Comparison of ENCODE assay signal across 11 cellular contexts in genomic region chr10:78313636-78314035, GRCh38.
"Had no signal": no experiment of that assay in that cellular context is flagged by ENCODE, and none has a peak within 500 bp of the region (broad histone marks: within the 10 kb centered on the region; RNA-seq: fewer than 3 reads in every experiment).

No MANE protein-coding gene starts in this region.

- H3K36me3 ChIP-seq: tibial nerve had no signal

- H3K4me3 Mint-ChIP-seq: activated CD4-positive, alpha-beta memory T cell treated with anti-CD3 and anti-CD28 coated beads, Interleukin-2, amount 10 ng/mL, durations not matched to agents 7 days and 5 days; activated CD4-positive, alpha-beta T cell treated with anti-CD3 and anti-CD28 coated beads for 36 hours; activated naive CD8-positive, alpha-beta T cell treated with anti-CD3 and anti-CD28 coated beads, Interleukin-2, amount 10 ng/mL, durations not matched to agents 7 days and 5 days; brain; stimulated activated naive B cell treated with anti-CD40 and anti-IgM and Interleukin-4, amounts not matched to agents 10 μg/mL and 1 μg/mL and 100 μg/mL, for 72 hours had no signal

- H3K36me3 Mint-ChIP-seq: activated naive CD8-positive, alpha-beta T cell treated with anti-CD3 and anti-CD28 coated beads, Interleukin-2, amount 10 ng/mL, durations not matched to agents 7 days and 5 days; brain; stimulated activated naive B cell treated with anti-CD40 and anti-IgM and Interleukin-4, amounts not matched to agents 10 μg/mL and 1 μg/mL and 100 μg/mL, for 72 hours had no signal

- DNase-seq: activated CD4-positive, alpha-beta memory T cell treated with anti-CD3 and anti-CD28 coated beads, Interleukin-2, amount 10 ng/mL, durations not matched to agents 7 days and 5 days; activated CD4-positive, alpha-beta T cell treated with anti-CD3 and anti-CD28 coated beads for 36 hours; activated naive CD4-positive, alpha-beta T cell; activated naive CD8-positive, alpha-beta T cell treated with anti-CD3 and anti-CD28 coated beads, Interleukin-2, amount 10 ng/mL, durations not matched to agents 7 days and 5 days; mesendoderm; SIG-M5; stimulated activated CD4-positive, alpha-beta T cell treated with anti-CD3 and anti-CD28 coated beads, Interleukin-2, amount 100 ng/mL, for 48 hours; stimulated activated naive B cell treated with anti-CD40 and anti-IgM and Interleukin-4, amounts not matched to agents 10 μg/mL and 1 μg/mL and 100 μg/mL, for 72 hours; T-helper 2 cell had no signal

- H3K27me3 ChIP-seq: tibial nerve had no signal

- H3K4me3 ChIP-seq: tibial nerve had no signal

- ATAC-seq: activated CD4-positive, alpha-beta T cell treated with anti-CD3 and anti-CD28 coated beads for 36 hours; stimulated activated naive B cell treated with anti-CD40 and anti-IgM and Interleukin-4, amounts not matched to agents 10 μg/mL and 1 μg/mL and 100 μg/mL, for 72 hours had no signal

- H3K27ac ChIP-seq: tibial nerve had no signal

- H3K9me3 Mint-ChIP-seq: activated CD4-positive, alpha-beta memory T cell treated with anti-CD3 and anti-CD28 coated beads, Interleukin-2, amount 10 ng/mL, durations not matched to agents 7 days and 5 days; activated naive CD8-positive, alpha-beta T cell treated with anti-CD3 and anti-CD28 coated beads, Interleukin-2, amount 10 ng/mL, durations not matched to agents 7 days and 5 days; stimulated activated naive B cell treated with anti-CD40 and anti-IgM and Interleukin-4, amounts not matched to agents 10 μg/mL and 1 μg/mL and 100 μg/mL, for 72 hours had no signal

- H3K27ac Mint-ChIP-seq: activated CD4-positive, alpha-beta memory T cell treated with anti-CD3 and anti-CD28 coated beads, Interleukin-2, amount 10 ng/mL, durations not matched to agents 7 days and 5 days; activated CD4-positive, alpha-beta T cell treated with anti-CD3 and anti-CD28 coated beads for 36 hours; activated naive CD8-positive, alpha-beta T cell treated with anti-CD3 and anti-CD28 coated beads, Interleukin-2, amount 10 ng/mL, durations not matched to agents 7 days and 5 days; stimulated activated naive B cell treated with anti-CD40 and anti-IgM and Interleukin-4, amounts not matched to agents 10 μg/mL and 1 μg/mL and 100 μg/mL, for 72 hours had no signal

- H3K4me1 Mint-ChIP-seq: activated CD4-positive, alpha-beta memory T cell treated with anti-CD3 and anti-CD28 coated beads, Interleukin-2, amount 10 ng/mL, durations not matched to agents 7 days and 5 days; activated CD4-positive, alpha-beta T cell treated with anti-CD3 and anti-CD28 coated beads for 36 hours; activated naive CD8-positive, alpha-beta T cell treated with anti-CD3 and anti-CD28 coated beads, Interleukin-2, amount 10 ng/mL, durations not matched to agents 7 days and 5 days; stimulated activated naive B cell treated with anti-CD40 and anti-IgM and Interleukin-4, amounts not matched to agents 10 μg/mL and 1 μg/mL and 100 μg/mL, for 72 hours had no signal
